17 cellular contexts compared by ENCODE assay signal in the genomic region with DNA sequence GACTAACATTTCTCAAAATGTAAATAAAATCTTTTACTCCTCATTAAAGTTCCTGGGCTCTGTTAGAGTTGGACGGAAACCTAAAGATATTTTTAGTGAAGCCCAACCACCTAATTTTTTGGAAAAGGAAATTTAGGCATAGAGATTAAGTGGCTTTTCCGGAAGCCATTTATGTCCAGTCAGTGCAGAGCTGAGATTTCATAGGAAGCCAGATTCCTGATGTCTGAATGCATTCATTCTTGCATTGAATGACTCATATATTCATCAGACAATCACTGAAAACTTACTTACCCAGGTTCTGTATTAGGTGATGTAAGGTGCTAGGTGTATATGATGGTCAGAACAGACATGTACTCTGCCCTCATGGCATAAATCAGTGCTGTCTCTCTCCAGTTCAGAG. TPM values are rescaled to one million over a fixed set of nuclear protein-coding genes. Genes with fewer than 3 reads are reported as not detected.
DNase-seq lines count a peak whose midpoint lies in the region; ATAC-seq, FAIRE-seq and TF ChIP-seq lines count a peak whose summit lies in the region.
"Had no signal": no experiment of that assay in that cellular context is flagged by ENCODE, and none has a peak within 500 bp of the region (broad histone marks: within the 10 kb centered on the region; RNA-seq: fewer than 3 reads in every experiment).

No MANE protein-coding gene starts in this region.

- no peaks in the 10 kb centered on the region for H3K36me3 ChIP-seq in HEK293 (ENCODE audit: control insufficient read depth in 2 of 2, insufficient read depth in 1 of 2, low read length in 2 of 2)
- H3K36me3 ChIP-seq in K562 (ENCODE audit: control insufficient read depth, insufficient read depth, low read length): no peaks in the 10 kb centered on the region; the same call in 2 of the 3 replicates
- H3K36me3 ChIP-seq in WERI-Rb-1: no peaks in the 10 kb centered on the region; the same call in 1 of the 2 replicates
- H3K36me3 ChIP-seq: gastroesophageal sphincter, left lung, suprapubic skin had no signal

- no peak for TF ChIP-seq RAD21 in K562 (CRISPR knock-in tag; conservative IDR thresholded peaks at IDR 0.05 in 1 of 2, IDR thresholded peaks at IDR 0.05 in 1 of 2)

- CTCF ChIA-PET in HEK293 (lab: Yijun Ruan, JAX) (interaction anchor here (0.5 kb wide), 1 partner anchor 245 kb away, joined by 7 read pairs; no protein-coding TSS in a partner anchor), K562 (lab: Yijun Ruan, JAX; ENCODE audit: low intra/inter-chr PET ratio) (no interaction called here)

- H3K27ac ChIP-seq in HEK293 (ENCODE audit: extremely low read depth, low read depth, low read length) (no peak overlapping the region), K562 (ENCODE audit: extremely low read depth, low read depth, low read length) (no peak overlapping the region), WERI-Rb-1 (no peak overlapping the region)
- H3K27ac ChIP-seq: left lung, suprapubic skin had no signal

- no peaks in the 10 kb centered on the region for H3K9me3 Mint-ChIP-seq in activated T-helper 2 cell treated with anti-CD3 and anti-CD28 coated beads, Interferon-gamma antibody, Interleukin-2, Interleukin-4, amounts not matched to agents 10 μg/mL and 5 μg/mL and 100 μg/mL, durations not matched to agents 14 hours and 24 hours and 36 hours

- H3K36me3 Mint-ChIP-seq in activated T-helper 2 cell treated with anti-CD3 and anti-CD28 coated beads, Interferon-gamma antibody, Interleukin-2, Interleukin-4, amounts not matched to agents 10 μg/mL and 5 μg/mL and 100 μg/mL, durations not matched to agents 14 hours and 24 hours and 36 hours (ENCODE audit: low read depth): no peaks in the 10 kb centered on the region

- H3K4me3 ChIP-seq in HEK293 (ENCODE audit: low read depth, low read length) (no peak overlapping the region), K562 (no peak overlapping the region), WERI-Rb-1 (ENCODE audit: low read depth, low read length) (no peak overlapping the region)
- H3K4me3 ChIP-seq: left lung, suprapubic skin had no signal

- H3K4me3 Mint-ChIP-seq in activated T-helper 2 cell treated with anti-CD3 and anti-CD28 coated beads, Interferon-gamma antibody, Interleukin-2, Interleukin-4, amounts not matched to agents 10 μg/mL and 5 μg/mL and 100 μg/mL, durations not matched to agents 14 hours and 24 hours and 36 hours (ENCODE audit: low read depth): no peak overlapping the region

- H3K27me3 ChIP-seq in K562 (ENCODE audit: control insufficient read depth in 2 of 2, insufficient read depth in 2 of 2, low read length in 2 of 2): no peaks in the 10 kb centered on the region
- H3K27me3 ChIP-seq in WERI-Rb-1 (ENCODE audit: insufficient read depth, low read depth, severe bottlenecking): no peaks in the 10 kb centered on the region
- H3K27me3 ChIP-seq: gastroesophageal sphincter, suprapubic skin had no signal

- in situ Hi-C loops in ACHN (cut with HindIII; ENCODE audit: low pct_ligation_motif_present, low pct_unique_long_range_greater_than_20kb, low sequenced_read_pairs): no loop called here
- in situ Hi-C loops in K562 (cut with MboI): no loop called here

- FAIRE-seq in K562 (lab: Jason Lieb, UNC): no peak
- FAIRE-seq: HTR-8/SVneo had no signal

- H3K4me2 ChIP-seq in K562 (ENCODE audit: insufficient read depth, low read length): no peak overlapping the region

- TF ChIP-seq POLR2A in K562 (conservative IDR thresholded peaks at IDR 0.05): no peak

- BruUV-seq in K562 (replicated peaks; lab: Mats Ljungman, UMichigan): no TSS peak

- TF ChIP-seq CTCF in HEK293 (tag by site-specific recombination; IDR thresholded peaks at IDR 0.05) (no peak), K562 (IDR thresholded peaks at IDR 0.05 in 2 of 3, conservative IDR thresholded peaks at IDR 0.05 in 1 of 3; ENCODE audit: insufficient read depth in 2 of 3, low read depth in 1 of 3, low read length in 3 of 3) (no peak), WERI-Rb-1 (IDR thresholded peaks at IDR 0.05; ENCODE audit: low read depth, low read length) (no peak)

- H4K20me1 ChIP-seq in K562 (replicated peaks; ENCODE audit: control insufficient read depth, insufficient read depth, low read length): 0 out of 2 replicates have a peak, but pooled peaks cover 4% of the 10 kb centered on the region

- no peak overlapping the region for H2AFZ ChIP-seq in K562 (ENCODE audit: low read depth, low read length)

- no peak for TF ChIP-seq EP300 in K562 (IDR thresholded peaks at IDR 0.05; ENCODE audit: low read length)

- H3K9me3 ChIP-seq in HEK293 (ENCODE audit: control insufficient read depth, insufficient read depth, low read depth, low read length) (no peaks in the 10 kb centered on the region), K562 (replicated peaks; ENCODE audit: control insufficient read depth, insufficient read depth, low read depth, low read length) (no peaks in the 10 kb centered on the region), WERI-Rb-1 (ENCODE audit: severe bottlenecking) (no peaks in the 10 kb centered on the region)
- H3K9me3 ChIP-seq: gastroesophageal sphincter, left lung, suprapubic skin had no signal

- H3K4me1 ChIP-seq in HEK293 (ENCODE audit: control insufficient read depth, insufficient read depth, low read length) (peaks cover 12% of the 10 kb centered on the region), K562 (replicated peaks in 1 of 2; ENCODE audit: control insufficient read depth in 2 of 2, insufficient read depth in 2 of 2, low read length in 2 of 2) (peaks cover 14 to 20% of the 10 kb centered on the region in 2 experiments; a peak in 4 of 5 replicates)

- no peak overlapping the region for H3K9ac ChIP-seq in K562 (ENCODE audit: insufficient read depth in 1 of 2, low read depth in 2 of 2, low read length in 2 of 2)

- peak; percentile 24 for DNase-seq in ACHN
- DNase-seq in K562 (ENCODE audit: extremely low read depth in 1 of 4, low spot score in 3 of 4): no peak
- DNase-seq in hepatic stellate cell (ENCODE audit: low spot score): peak; percentile 30
- no peak for DNase-seq in activated T-helper 2 cell treated with anti-CD3 and anti-CD28 coated beads, Interferon-gamma antibody, Interleukin-2, Interleukin-4, amounts not matched to agents 10 μg/mL and 5 μg/mL and 100 μg/mL, durations not matched to agents 14 hours and 24 hours and 36 hours (ENCODE audit: low spot score)
- DNase-seq in WERI-Rb-1: no peak
- DNase-seq: cerebellar nuclear complex, Kasumi-1, left lung, NCI-H1105, NCI-H510A treated with DMSO at 0.1 percent for 48 hours, SIG-M5 had no signal

- POLR2A ChIA-PET in HEK293 (lab: Yijun Ruan, JAX) (no interaction called here), K562 (lab: Yijun Ruan, JAX) (interaction anchor here (0.6 to 5.3 kb wide), 2 partner anchors 9 to 20 kb away, joined by 4 to 34 read pairs; no protein-coding TSS in a partner anchor)

- 58% methylated on average over 2 of the region's 2 CpGs for WGBS in K562 (ENCODE audit: insufficient coverage, low coverage, missing lambda C conversion rate)

- intact Hi-C loops in K562 (cut with micrococcal nuclease): no loop called here
- intact Hi-C loops in activated T-helper 2 cell treated with anti-CD3 and anti-CD28 coated beads, Interferon-gamma antibody, Interleukin-2, Interleukin-4, amounts not matched to agents 10 μg/mL and 5 μg/mL and 100 μg/mL, durations not matched to agents 14 hours and 24 hours and 36 hours (cut with micrococcal nuclease): no loop called here

- H3K4me1 Mint-ChIP-seq in activated T-helper 2 cell treated with anti-CD3 and anti-CD28 coated beads, Interferon-gamma antibody, Interleukin-2, Interleukin-4, amounts not matched to agents 10 μg/mL and 5 μg/mL and 100 μg/mL, durations not matched to agents 14 hours and 24 hours and 36 hours (ENCODE audit: low read depth): peaks cover 8% of the 10 kb centered on the region

- H3K27me3 Mint-ChIP-seq in activated T-helper 2 cell treated with anti-CD3 and anti-CD28 coated beads, Interferon-gamma antibody, Interleukin-2, Interleukin-4, amounts not matched to agents 10 μg/mL and 5 μg/mL and 100 μg/mL, durations not matched to agents 14 hours and 24 hours and 36 hours (ENCODE audit: low read depth): peaks cover 39% of the 10 kb centered on the region

- ATAC-seq in K562 (no peak), GM18909 (IDR thresholded peaks at IDR 0.05; ENCODE audit: poor library complexity, unreplicated experiment) (no peak), HG03342 (IDR thresholded peaks at IDR 0.05; ENCODE audit: unreplicated experiment) (no peak)
- ATAC-seq: gastroesophageal sphincter, left lung had no signal

- no peaks in the 10 kb centered on the region for H3K9me1 ChIP-seq in K562 (ENCODE audit: control insufficient read depth, insufficient read depth, low read length)

- H3K27ac Mint-ChIP-seq in activated T-helper 2 cell treated with anti-CD3 and anti-CD28 coated beads, Interferon-gamma antibody, Interleukin-2, Interleukin-4, amounts not matched to agents 10 μg/mL and 5 μg/mL and 100 μg/mL, durations not matched to agents 14 hours and 24 hours and 36 hours: no peak overlapping the region

- peaks cover 28% of the 10 kb centered on the region for H3K79me2 ChIP-seq in K562 (ENCODE audit: control insufficient read depth, insufficient read depth, low read length)

TF ChIP-seq in K562, 482 proteins besides CTCF, POLR2A, EP300 and RAD21 (continues in another document):
- TF ChIP-seq PRPF4 (IDR thresholded peaks at IDR 0.05; ENCODE audit: insufficient read depth, low read depth, low read length, poor library complexity, severe bottlenecking): no peak
- TF ChIP-seq BCL6 (CRISPR knock-in tag; IDR thresholded peaks at IDR 0.05): no peak
- TF ChIP-seq HDGF (IDR thresholded peaks at IDR 0.05): no peak

RNA-seq across cellular contexts. Expression of gene SH3BGRL2, which starts 4.0 kb away (rescaled TPM):
- total RNA-seq in K562 (2011; cell fraction: chromatin; rRNA removed; ENCODE audit: low replicate concordance): 1.8 and 7.8 TPM in 2 replicates
- total RNA-seq in K562 (2011; cell fraction: nucleolus; rRNA removed): 1.3 and 2.1 TPM in 2 replicates
- 5.4 and 8.2 TPM in 2 replicates for total RNA-seq in K562 (2011; cell fraction: nucleoplasm; rRNA removed)
- total RNA-seq in K562 (2014; rRNA removed): 7.3 and 8.0 TPM in 2 replicates
- total RNA-seq in K562 (2014; rRNA removed; fragmentation: Illumina TruSeq; extraction: Trizol): 12.1 and 13.6 TPM in 2 replicates
- 9.1 and 10.2 TPM in 2 replicates for total RNA-seq in K562 (2015; rRNA removed; fragmentation: Illumina TruSeq; extraction: Trizol)
- total RNA-seq in K562 (2021): 9.9 and 10.8 TPM in 2 replicates
- polyA plus RNA-seq in K562 (2011; rRNA removed): 2.9 and 5.5 TPM in 2 replicates
- polyA plus RNA-seq in K562 (2011; cell fraction: cytosol; rRNA removed): 1.2 and 1.8 TPM in 2 replicates
- polyA plus RNA-seq in K562 (2011; cell fraction: nucleus; rRNA removed): 1.8 and 1.9 TPM in 2 replicates
- polyA plus RNA-seq in K562 (2012): 4.4 and 6.3 TPM in 2 replicates
- polyA plus RNA-seq in K562 (2014; fragmentation: Illumina TruSeq; extraction: Trizol): 8.3 and 10.5 TPM in 2 replicates
- polyA plus RNA-seq in K562 (2014; fragmentation: Nextera tagmentation; extraction: Ambion mirVana): 1 to 10 TPM; 4.4 to 5.0 TPM
- 6.5 and 8.6 TPM in 2 replicates for polyA plus RNA-seq in K562 (2014; rRNA removed)
- polyA minus RNA-seq in K562 (2011; rRNA and poly(A)+ RNA removed): 3.8 and 5.6 TPM in 2 replicates
- 1.7 and 3.1 TPM in 2 replicates for polyA minus RNA-seq in K562 (2011; cell fraction: cytosol; rRNA and poly(A)+ RNA removed)
- polyA minus RNA-seq in K562 (2011; cell fraction: nucleus; rRNA and poly(A)+ RNA removed): 1.8 and 2.7 TPM in 2 replicates
- 0.09 TPM in 1 of 2 replicates, not detected in the other for total RNA-seq in activated T-helper 2 cell treated with anti-CD3 and anti-CD28 coated beads, Interferon-gamma antibody, Interleukin-2, Interleukin-4, amounts not matched to agents 10 μg/mL and 5 μg/mL and 100 μg/mL, durations not matched to agents 14 hours and 24 hours and 36 hours

Comparison
In these comparisons a context has a peak if more than half of its experiments do, and no peak if none do; other contexts are left out.
1. DNase-seq: peak in ACHN (single experiment) and hepatic stellate cell (single experiment); none in K562 (0 of 4), activated T-helper 2 cell treated with anti-CD3 and anti-CD28 coated beads, Interferon-gamma antibody, Interleukin-2, Interleukin-4, amounts not matched to agents 10 μg/mL and 5 μg/mL and 100 μg/mL, durations not matched to agents 14 hours and 24 hours and 36 hours (single experiment) and WERI-Rb-1 (single experiment).